10 cellular contexts compared by ENCODE assay signal in the genomic region with DNA sequence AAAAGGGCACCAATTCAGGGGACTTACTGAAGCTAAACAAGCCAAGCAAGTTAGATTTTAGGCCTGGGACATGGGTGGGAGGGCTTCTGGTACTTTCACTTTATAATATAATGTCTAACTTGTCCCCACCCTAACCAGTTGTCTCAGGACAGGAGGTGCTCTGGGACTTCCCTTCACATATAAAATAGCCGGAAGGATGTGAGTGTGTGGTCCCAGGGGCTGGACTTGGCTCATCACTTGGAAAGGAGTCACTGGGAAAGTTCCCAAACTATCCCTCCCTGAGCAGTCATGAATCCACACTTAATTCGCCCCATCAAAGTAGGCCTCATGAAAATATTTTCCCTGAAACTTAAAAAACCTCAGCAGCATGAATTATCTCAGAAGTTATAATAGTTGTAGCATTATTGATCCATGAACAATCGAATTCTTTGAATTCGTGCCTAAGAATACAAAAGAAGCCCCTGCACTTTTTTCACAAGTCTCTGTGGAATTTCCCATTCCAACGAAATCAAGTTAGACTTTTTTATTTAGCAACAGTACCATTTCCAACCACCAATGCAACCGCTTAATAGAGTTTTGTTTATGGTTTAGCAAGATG.
A peak's percentile ranks its signal among the peaks of the same experiment; 100 is the strongest.
DNase-seq lines count a peak whose midpoint lies in the region; ATAC-seq and TF ChIP-seq lines count a peak whose summit lies in the region.
"Had no signal": no experiment of that assay in that cellular context is flagged by ENCODE, and none has a peak within 500 bp of the region (broad histone marks: within the 10 kb centered on the region; RNA-seq: fewer than 3 reads in every experiment).

No MANE protein-coding gene starts in this region.

- H4K91ac ChIP-seq in neuronal stem cell (ENCODE audit: low read depth, low read length, poor library complexity), result no peak overlapping the region

- no peak overlapping the region for H4K8ac ChIP-seq in neuronal stem cell (ENCODE audit: low read depth, low read length)

- H3K4me3 ChIP-seq in neuronal stem cell (ENCODE audit: low read length in 2 of 2), result no peak overlapping the region

- peaks cover 56% of the 10 kb centered on the region for H3K4me1 Mint-ChIP-seq in nephron

- H2BK12ac ChIP-seq in neuronal stem cell (ENCODE audit: low read length), result no peak overlapping the region

- H3K27ac Mint-ChIP-seq in nephron, result peak overlapping the region; percentile 67 to 98 (median 94)

- WGBS in neuronal stem cell (ENCODE audit: extremely low coverage in 2 of 2, insufficient read length in 2 of 2, insufficient replicate concordance in 1 of 2), 2 donors, result no CpG with 5 or more reads among the region's 6 CpGs

- H3K36me3 ChIP-seq in neuronal stem cell (replicated peaks in 1 of 2; ENCODE audit: control insufficient read depth in 2 of 2, insufficient read depth in 2 of 2, low read length in 2 of 2), result no peaks in the 10 kb centered on the region

- H3K27me3 ChIP-seq in neuronal stem cell (ENCODE audit: control insufficient read depth in 3 of 3, insufficient read depth in 3 of 3, low read depth in 1 of 3, low read length in 3 of 3), result no peaks in the 10 kb centered on the region

- ATAC-seq in HG02981 (IDR thresholded peaks at IDR 0.05; ENCODE audit: unreplicated experiment), result peak; percentile 71
- ATAC-seq in esophagus mucosa, result peak; percentile 25
- no peak for ATAC-seq in HG03108 (IDR thresholded peaks at IDR 0.05; ENCODE audit: unreplicated experiment)
- ATAC-seq in GM19351 (IDR thresholded peaks at IDR 0.05; ENCODE audit: unreplicated experiment), result no peak

- no peaks in the 10 kb centered on the region for H3K27me3 Mint-ChIP-seq in nephron (ENCODE audit: low read depth)

- no peak overlapping the region for H3K27ac ChIP-seq in neuronal stem cell (replicated peaks; ENCODE audit: low read length)

- H3K4ac ChIP-seq in neuronal stem cell (ENCODE audit: low read length), result no peak overlapping the region

- peak overlapping the region in 2 of 3 experiments; percentile 11 to 44 for H3K4me3 Mint-ChIP-seq in nephron

- H3K18ac ChIP-seq in neuronal stem cell (ENCODE audit: low read length), result no peak overlapping the region

- H2BK5ac ChIP-seq in neuronal stem cell (ENCODE audit: low read length), result no peak overlapping the region

- peak; percentile 55 for DNase-seq in A172 (ENCODE audit: low spot score)
- no peak for DNase-seq in neuronal stem cell (ENCODE audit: low spot score)
- DNase-seq in islet precursor cell, result no peak
- DNase-seq: ACHN; central memory CD4-positive, alpha-beta T cell had no signal

- H2BK120ac ChIP-seq in neuronal stem cell (ENCODE audit: low read depth, low read length), result no peak overlapping the region

- no peak overlapping the region for H3K23ac ChIP-seq in neuronal stem cell (ENCODE audit: low read depth, low read length, poor library complexity)

- peaks cover 6 to 9% of the 10 kb centered on the region in 2 donors for H3K4me1 ChIP-seq in neuronal stem cell (ENCODE audit: control insufficient read depth in 2 of 2, insufficient read depth in 1 of 2, low read depth in 1 of 2, low read length in 2 of 2)

- H3K9me3 ChIP-seq in neuronal stem cell (replicated peaks in 1 of 2; ENCODE audit: control insufficient read depth in 2 of 2, insufficient read depth in 1 of 2, low read depth in 1 of 2, low read length in 2 of 2), result no peaks in the 10 kb centered on the region

- no peak overlapping the region for H3K4me2 ChIP-seq in neuronal stem cell (ENCODE audit: insufficient read depth, low read length, poor library complexity, severe bottlenecking)

- H2AK5ac ChIP-seq in neuronal stem cell (ENCODE audit: low read depth, low read length), result no peak overlapping the region

- H3K14ac ChIP-seq in neuronal stem cell (ENCODE audit: low read length), result no peak overlapping the region

- no peaks in the 10 kb centered on the region for H3K36me3 Mint-ChIP-seq in nephron (ENCODE audit: low read depth)

- TF ChIP-seq CTCF in nephron (IDR thresholded peaks at IDR 0.05; ENCODE audit: unreplicated experiment in 3 of 3), result no peak

- H3K79me1 ChIP-seq in neuronal stem cell (ENCODE audit: low read depth, low read length), result no peaks in the 10 kb centered on the region

- H2AFZ ChIP-seq in neuronal stem cell (ENCODE audit: low read length), result no peak overlapping the region

- H3K9ac ChIP-seq in neuronal stem cell (ENCODE audit: low read depth, low read length, poor library complexity), result no peak overlapping the region

- H2BK15ac ChIP-seq in neuronal stem cell (ENCODE audit: low read length), result no peak overlapping the region

- H3K9me3 Mint-ChIP-seq in nephron, result no peaks in the 10 kb centered on the region

Comparison
In these comparisons a context has a peak if more than half of its experiments do, and no peak if none do; other contexts are left out.
1. ATAC-seq: peak in HG02981 (single experiment) and esophagus mucosa (single experiment); none in HG03108 (single experiment) and GM19351 (single experiment).